ENCODE assay signal across 9 cellular contexts in genomic region chr11:3879216-3879966, GRCh38. TPM values are rescaled to one million over a fixed set of nuclear protein-coding genes. Genes with fewer than 3 reads are reported as not detected.
A peak's percentile ranks its signal among the peaks of the same experiment; 100 is the strongest.
DNase-seq lines count a peak whose midpoint lies in the region; ATAC-seq and TF ChIP-seq lines count a peak whose summit lies in the region.
"Had no signal": no experiment of that assay in that cellular context is flagged by ENCODE, and none has a peak within 500 bp of the region (broad histone marks: within the 10 kb centered on the region; RNA-seq: fewer than 3 reads in every experiment).

No MANE protein-coding gene starts in this region.

- intact Hi-C loops in heart right ventricle (cut with DNase I): no loop called here
- intact Hi-C loops in left ventricle myocardium superior (cut with micrococcal nuclease): no loop called here
- intact Hi-C loops in vagina (cut with DNase I): no loop called here
- intact Hi-C loops in PC-9 (cut with micrococcal nuclease; ENCODE audit: unreplicated experiment): no loop called here

- POLR2A ChIA-PET in PC-9 (lab: Charles Lee; ENCODE audit: unreplicated experiment): interaction anchor here (0.5 kb wide), 1 partner anchor 22 kb away, joined by 3 read pairs; no protein-coding TSS in a partner anchor

- ATAC-seq in heart right ventricle (no peak), left ventricle myocardium superior (no peak), HG03175 (IDR thresholded peaks at IDR 0.05; ENCODE audit: unreplicated experiment) (peak; percentile 44), HG03025 (IDR thresholded peaks at IDR 0.05; ENCODE audit: low FRiP score, unreplicated experiment) (no peak)

- 57 to 62% methylated on average over 4 of the region's 4 CpGs for WGBS in heart right ventricle, 2 donors

- H3F3A ChIP-seq in PC-9 (ENCODE audit: insufficient read depth, low read depth): peaks cover 28% of the 10 kb centered on the region

- DNase-seq in heart right ventricle: no peak
- no peak for DNase-seq in left ventricle myocardium superior
- DNase-seq in effector memory CD4-positive, alpha-beta T cell: no peak
- no peak for DNase-seq in vagina (ENCODE audit: extremely low spot score in 2 of 2)
- DNase-seq in PC-9: no peak
- DNase-seq in caudate nucleus (lab: John Stamatoyannopoulos, UW): no peak
- DNase-seq: DND-41 had no signal

- peaks cover 0 to 54% (median 28%) of the 10 kb centered on the region in 9 donors for H3K4me1 ChIP-seq in heart right ventricle
- peaks cover 31% of the 10 kb centered on the region for H3K4me1 ChIP-seq in effector memory CD4-positive, alpha-beta T cell (ENCODE audit: control insufficient read depth, insufficient read depth, low read length, poor library complexity, severe bottlenecking)
- H3K4me1 ChIP-seq in vagina: peaks cover 55% of the 10 kb centered on the region
- peaks cover 28% of the 10 kb centered on the region for H3K4me1 ChIP-seq in PC-9 (replicated peaks; ENCODE audit: insufficient read depth)

- H3K27ac ChIP-seq in heart right ventricle (peak overlapping the region in 6 of 10 donors; percentile 44 to 74 (median 52)), vagina (peak overlapping the region; percentile 45), PC-9 (no peak overlapping the region), caudate nucleus (ENCODE audit: low read depth, low read length) (no peak overlapping the region)
- peak overlapping the region; percentile 33 for H3K27ac ChIP-seq in effector memory CD4-positive, alpha-beta T cell (ENCODE audit: insufficient read depth, low read length, poor library complexity, severe bottlenecking)

- no TSS peak for BruUV-seq in PC-9 (replicated peaks; lab: Mats Ljungman, UMichigan)

- no peak overlapping the region for H2AFZ ChIP-seq in PC-9

- no peak for TF ChIP-seq POLR2A in vagina (IDR thresholded peaks at IDR 0.05)

- H3K9me2 ChIP-seq in PC-9 (ENCODE audit: insufficient read depth): no peaks in the 10 kb centered on the region

- H3K36me3 ChIP-seq in heart right ventricle: no peaks in the 10 kb centered on the region
- no peaks in the 10 kb centered on the region for H3K36me3 ChIP-seq in effector memory CD4-positive, alpha-beta T cell (ENCODE audit: control insufficient read depth, insufficient read depth, low read length)
- H3K36me3 ChIP-seq in vagina: no peaks in the 10 kb centered on the region
- no peaks in the 10 kb centered on the region for H3K36me3 ChIP-seq in PC-9 (ENCODE audit: low read depth)

- TF ChIP-seq CTCF in heart right ventricle (IDR thresholded peaks at IDR 0.05) (no peak), vagina (IDR thresholded peaks at IDR 0.05) (no peak), PC-9 (conservative IDR thresholded peaks at IDR 0.05) (no peak)

- CTCF ChIA-PET in PC-9 (lab: Charles Lee): no interaction called here

- H3K4me3 ChIP-seq in heart right ventricle (no peak overlapping the region), vagina (no peak overlapping the region), PC-9 (no peak overlapping the region)
- H3K4me3 ChIP-seq in effector memory CD4-positive, alpha-beta T cell (ENCODE audit: insufficient read depth, low read depth, low read length, poor library complexity, severe bottlenecking): peak overlapping the region; percentile 24

- H3K79me2 ChIP-seq in PC-9 (ENCODE audit: low read depth): peaks cover 37% of the 10 kb centered on the region

- no peaks in the 10 kb centered on the region for H4K20me1 ChIP-seq in PC-9 (ENCODE audit: insufficient read depth)

- no peak overlapping the region for H3K4me2 ChIP-seq in PC-9

- H3K27me3 ChIP-seq in heart right ventricle (no peaks in the 10 kb centered on the region), vagina (no peaks in the 10 kb centered on the region), PC-9 (ENCODE audit: insufficient read depth, low read depth) (no peaks in the 10 kb centered on the region)
- H3K27me3 ChIP-seq in effector memory CD4-positive, alpha-beta T cell (replicated peaks; ENCODE audit: control insufficient read depth, insufficient read depth, low read length, poor library complexity, severe bottlenecking): no peaks in the 10 kb centered on the region

- no peaks in the 10 kb centered on the region for H3K9me3 ChIP-seq in heart right ventricle
- H3K9me3 ChIP-seq in effector memory CD4-positive, alpha-beta T cell (ENCODE audit: control insufficient read depth, low read length): no peaks in the 10 kb centered on the region
- H3K9me3 ChIP-seq in vagina: no peaks in the 10 kb centered on the region
- H3K9me3 ChIP-seq in PC-9 (ENCODE audit: insufficient read depth, low read depth): no peaks in the 10 kb centered on the region

RNA-seq across cellular contexts. Expression of gene STIM1, which starts 23.9 kb away (rescaled TPM):
- total RNA-seq in heart right ventricle: 10 to 100 TPM; 25.8 to 55.7 (median 39.9) TPM
- 10 to 100 TPM; 11.9 to 37.6 TPM for polyA plus RNA-seq in heart right ventricle
- total RNA-seq in left ventricle myocardium superior: 17.0 TPM
- 68.8 TPM for total RNA-seq in vagina
- 26.8 and 28.3 TPM in 2 replicates for total RNA-seq in PC-9 (2021)

RNA-seq across cellular contexts. Expression of gene RHOG, which starts 38.6 kb away (rescaled TPM):
- total RNA-seq in heart right ventricle (10 to 100 TPM; 15.3 to 46.9 (median 20.3) TPM), left ventricle myocardium superior (18.6 TPM), vagina (107 TPM), PC-9 (2021) (31.0 and 36.1 TPM in 2 replicates)
- polyA plus RNA-seq in heart right ventricle: 10 to 100 TPM; 19.3 to 55.7 TPM

Comparison
In these comparisons a context has a peak if more than half of its experiments do, and no peak if none do; other contexts are left out.
1. H3K27ac ChIP-seq: peak in heart right ventricle (6 of 10), effector memory CD4-positive, alpha-beta T cell (single experiment) and vagina (single experiment); none in PC-9 (single experiment) and caudate nucleus (single experiment).